ENCODE assay signal across 8 cellular contexts in the genomic region with DNA sequence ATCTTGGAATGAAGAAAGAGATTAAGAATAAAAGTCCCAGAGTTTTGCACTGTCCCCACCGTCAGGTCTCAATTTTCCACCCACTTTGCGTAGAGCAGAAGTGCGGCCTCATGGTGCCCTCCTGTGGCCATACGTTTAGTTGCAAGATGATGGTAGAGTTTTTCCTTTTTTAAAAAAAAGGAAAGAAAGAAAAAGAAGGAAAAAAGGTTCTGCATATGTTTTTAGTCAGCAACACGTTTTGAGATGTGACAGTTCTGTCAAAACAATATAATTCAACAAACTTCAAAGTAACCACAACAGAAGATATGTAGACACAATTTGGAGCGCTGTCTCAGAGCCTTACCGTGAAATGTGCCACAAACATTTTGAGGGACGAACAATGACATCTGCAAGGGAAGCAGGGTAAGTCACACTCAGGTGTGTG. TPM values are rescaled to one million over a fixed set of nuclear protein-coding genes. Genes with fewer than 3 reads are reported as not detected.
A peak's percentile ranks its signal among the peaks of the same experiment; 100 is the strongest.
DNase-seq lines count a peak whose midpoint lies in the region; TF ChIP-seq lines count a peak whose summit lies in the region.

No MANE protein-coding gene starts in this region.

- no peaks in the 10 kb centered on the region for H3K9me3 ChIP-seq in esophagus squamous epithelium

- in situ Hi-C loops in GM13976 (cut with MboI; ENCODE audit: low sequenced_read_pairs, unreplicated experiment), result loop anchor here (10.0 to 25.0 kb wide), 3 partner anchors 151 to 1374 kb away; no protein-coding TSS in a partner anchor

- H3K4me1 ChIP-seq in esophagus squamous epithelium, result peaks cover 0 to 8% (median 0%) of the 10 kb centered on the region in 3 donors

- H3K36me3 Mint-ChIP-seq in nephron (ENCODE audit: low read depth) (no peaks in the 10 kb centered on the region), type B pancreatic cell (no peaks in the 10 kb centered on the region)

- H3K9me3 Mint-ChIP-seq in nephron (peaks cover 2% of the 10 kb centered on the region), type B pancreatic cell (no peaks in the 10 kb centered on the region)

- no peaks in the 10 kb centered on the region for H3K36me3 ChIP-seq in esophagus squamous epithelium

- H3K4me3 ChIP-seq in esophagus squamous epithelium, result no peak overlapping the region

- TF ChIP-seq CTCF in GM13976 (IDR thresholded peaks at IDR 0.05; ENCODE audit: borderline replicate concordance, control extremely low read depth, extremely low read depth, insufficient read depth, missing control alignments) (peak; percentile 70), esophagus squamous epithelium (IDR thresholded peaks at IDR 0.05) (peak; percentile 56 to 86 (median 76)), nephron (IDR thresholded peaks at IDR 0.05; ENCODE audit: unreplicated experiment in 3 of 3) (peak; percentile 85 to 90 (median 87)), type B pancreatic cell (conservative IDR thresholded peaks at IDR 0.05) (peak; percentile 92)

- intact Hi-C loops in esophagus squamous epithelium (cut with DNase I), result no loop called here

- H3K27ac ChIP-seq in esophagus squamous epithelium, result no peak overlapping the region

- H3K4me1 Mint-ChIP-seq in nephron (no peaks in the 10 kb centered on the region), type B pancreatic cell (ENCODE audit: unreplicated experiment) (peaks cover 4% of the 10 kb centered on the region)

- H3K27ac Mint-ChIP-seq in nephron (no peak overlapping the region), type B pancreatic cell (no peak overlapping the region)

- no peaks in the 10 kb centered on the region for H3K27me3 Mint-ChIP-seq in nephron (ENCODE audit: low read depth)
- no peaks in the 10 kb centered on the region for H3K27me3 Mint-ChIP-seq in type B pancreatic cell

- no peaks in the 10 kb centered on the region for H3K27me3 ChIP-seq in esophagus squamous epithelium

- TF ChIP-seq POLR2A in esophagus squamous epithelium (IDR thresholded peaks at IDR 0.05), result no peak

- H3K4me3 Mint-ChIP-seq in nephron (no peak overlapping the region), type B pancreatic cell (no peak overlapping the region)

- 19 to 24% methylated on average over 8 of the region's 8 CpGs for WGBS in esophagus squamous epithelium, 2 donors

- DNase-seq in A172 (ENCODE audit: low spot score) (peak; percentile 29), GM13976 (ENCODE audit: low spot score) (peak; percentile 53), NCI-H748 treated with DMSO at 0.1 percent for 48 hours (lab: John Stamatoyannopoulos, UW) (peak; percentile 8), activated T-cell treated with anti-CD3 and anti-CD28 coated beads for 4 hours (peak; percentile 30), esophagus squamous epithelium (lab: John Stamatoyannopoulos, UW) (no peak), type B pancreatic cell (ENCODE audit: extremely low spot score, unreplicated experiment) (no peak), amniotic stem cell (lab: John Stamatoyannopoulos, UW) (no peak)

RNA-seq across cellular contexts. Expression of a gene that starts 24.6 kb away (rescaled TPM):
- total RNA-seq in A172 (2014; rRNA removed; shearing (Covaris generic)), result 0.41 and 2.1 TPM in 2 replicates
- total RNA-seq in esophagus squamous epithelium, result 1 to 10 TPM; 1.1 to 6.3 (median 4.4) TPM
- 6.3 and 6.4 TPM in 2 replicates for total RNA-seq in type B pancreatic cell (ENCODE audit: low replicate concordance)

Comparison
In these comparisons a context has a peak if more than half of its experiments do, and no peak if none do; other contexts are left out.
1. DNase-seq: peak in A172 (single experiment), GM13976 (single experiment), NCI-H748 treated with DMSO at 0.1 percent for 48 hours (single experiment) and activated T-cell treated with anti-CD3 and anti-CD28 coated beads for 4 hours (single experiment); none in esophagus squamous epithelium (single experiment), type B pancreatic cell (single experiment) and amniotic stem cell (single experiment).
2. Peak in every context shown above with its lines, with median percentiles within 50 percentile points of each other: CTCF ChIP-seq.